Comparison of ENCODE assay signal across 8 cellular contexts in the genomic region with DNA sequence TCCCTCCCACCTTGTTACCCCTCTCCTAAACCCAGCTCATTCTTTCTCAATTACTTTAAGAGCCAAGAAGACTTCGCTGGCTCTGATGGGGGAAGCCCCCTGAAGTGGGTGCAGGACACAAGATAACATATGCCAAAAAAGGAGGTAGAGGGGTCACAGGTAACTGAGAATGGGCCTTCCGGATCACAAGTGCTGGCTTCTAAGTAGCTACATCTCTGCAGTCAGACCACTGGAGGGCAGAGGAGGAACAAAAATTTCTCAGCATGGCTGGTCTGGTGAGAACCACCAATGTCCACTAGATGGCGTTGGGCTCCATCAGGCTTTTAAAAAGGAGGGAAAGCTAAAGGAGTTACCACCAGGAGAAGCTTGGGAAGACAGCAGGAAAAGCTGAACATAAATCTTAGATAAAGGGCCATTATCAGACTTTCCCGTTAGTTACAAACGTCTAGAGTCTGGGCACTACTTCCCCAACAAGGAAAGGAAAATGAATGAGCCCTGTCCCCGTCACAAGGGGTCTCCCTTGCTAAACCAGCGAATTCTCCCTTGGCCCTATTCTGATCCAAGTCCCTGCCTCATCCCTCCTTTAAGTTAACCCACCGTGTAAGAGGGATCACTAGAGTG. TPM values are rescaled to one million over a fixed set of nuclear protein-coding genes. Genes with fewer than 3 reads are reported as not detected.
A peak's percentile ranks its signal among the peaks of the same experiment; 100 is the strongest.
DNase-seq lines count a peak whose midpoint lies in the region; TF ChIP-seq lines count a peak whose summit lies in the region.

No MANE protein-coding gene starts in this region.

- H3K4me1 ChIP-seq in BE2C (peaks cover 23% of the 10 kb centered on the region), KMS-11 (ENCODE audit: low read depth, poor library complexity, severe bottlenecking) (peaks cover 17% of the 10 kb centered on the region)

- TF ChIP-seq CTCF in BE2C (IDR thresholded peaks at IDR 0.05; ENCODE audit: low read depth, low read length) (peak; percentile 100), GM20000 (IDR thresholded peaks at IDR 0.05; ENCODE audit: extremely low read depth, missing control alignments) (peak; percentile 95), KMS-11 (conservative IDR thresholded peaks at IDR 0.05; ENCODE audit: low read depth, low read length) (peak; percentile 90), fibroblast of villous mesenchyme (IDR thresholded peaks at IDR 0.05; ENCODE audit: insufficient read depth, low read depth, low read length) (peak; percentile 100), osteocyte (IDR thresholded peaks at IDR 0.05) (peak; percentile 99), type B pancreatic cell (conservative IDR thresholded peaks at IDR 0.05) (peak; percentile 99)

- no peak overlapping the region for H3K9ac ChIP-seq in KMS-11

- H3K27me3 ChIP-seq in BE2C, result no peaks in the 10 kb centered on the region
- H3K27me3 ChIP-seq in KMS-11 (ENCODE audit: insufficient read depth, low read depth), result no peaks in the 10 kb centered on the region

- no peak overlapping the region for H3K27ac ChIP-seq in KMS-11

- H4K20me1 ChIP-seq in KMS-11 (ENCODE audit: insufficient read depth), result no peaks in the 10 kb centered on the region

- H3K27ac Mint-ChIP-seq in osteocyte (ENCODE audit: unreplicated experiment) (peak overlapping the region; percentile 50), type B pancreatic cell (peak overlapping the region; percentile 89)

- H3K4me1 Mint-ChIP-seq in osteocyte (ENCODE audit: unreplicated experiment), result peaks cover 44% of the 10 kb centered on the region
- peaks cover 41% of the 10 kb centered on the region for H3K4me1 Mint-ChIP-seq in type B pancreatic cell (ENCODE audit: unreplicated experiment)

- no peaks in the 10 kb centered on the region for H3K9me3 ChIP-seq in BE2C

- peak overlapping the region; percentile 56 for H3K4me3 Mint-ChIP-seq in osteocyte (ENCODE audit: unreplicated experiment)
- H3K4me3 Mint-ChIP-seq in type B pancreatic cell, result peak overlapping the region; percentile 87

- DNase-seq in BE2C (peak; percentile 84), GM20000 (ENCODE audit: low spot score) (peak; percentile 91), fibroblast of villous mesenchyme (ENCODE audit: low read depth) (peak; percentile 95), osteocyte (ENCODE audit: extremely low spot score, unreplicated experiment) (peak; percentile 94), type B pancreatic cell (ENCODE audit: extremely low spot score, unreplicated experiment) (no peak), AML-193 (lab: John Stamatoyannopoulos, UW) (no peak)
- peak; percentile 66 for DNase-seq in activated T-cell treated with anti-CD3 and anti-CD28 coated beads, Interleukin-2, amount 50 U/mL, for 1 hour

- H3K36me3 ChIP-seq in BE2C (peaks cover 63% of the 10 kb centered on the region), KMS-11 (ENCODE audit: insufficient read depth) (no peaks in the 10 kb centered on the region; the same call in 1 of the 2 replicates)

- no peaks in the 10 kb centered on the region for H3K27me3 Mint-ChIP-seq in osteocyte (ENCODE audit: unreplicated experiment)
- H3K27me3 Mint-ChIP-seq in type B pancreatic cell, result no peaks in the 10 kb centered on the region

- no peaks in the 10 kb centered on the region for H3K9me3 Mint-ChIP-seq in osteocyte (ENCODE audit: unreplicated experiment)
- no peaks in the 10 kb centered on the region for H3K9me3 Mint-ChIP-seq in type B pancreatic cell

- no peak overlapping the region for H2AFZ ChIP-seq in KMS-11 (ENCODE audit: low read depth)

- H3K4me3 ChIP-seq in BE2C (ENCODE audit: low read depth, low read length) (peak overlapping the region; percentile 23), KMS-11 (IDR thresholded peaks at IDR 0.05; ENCODE audit: insufficient read depth, low read depth, low read length) (no peak overlapping the region), fibroblast of villous mesenchyme (ENCODE audit: low read depth, low read length) (peak overlapping the region; percentile 8)

- H3K79me2 ChIP-seq in KMS-11 (ENCODE audit: insufficient read depth, low read depth), result peaks cover 11% of the 10 kb centered on the region

- H3K36me3 Mint-ChIP-seq in osteocyte (ENCODE audit: unreplicated experiment), result peaks cover 20% of the 10 kb centered on the region
- peaks cover 29% of the 10 kb centered on the region for H3K36me3 Mint-ChIP-seq in type B pancreatic cell

- H3K4me2 ChIP-seq in KMS-11, result no peak overlapping the region

RNA-seq across cellular contexts. Expression of gene CDH24, which starts 11.6 kb away (rescaled TPM):
- 135 TPM for polyA plus RNA-seq in BE2C (2012; ENCODE audit: insufficient read depth, insufficient read length, low read depth)
- total RNA-seq in fibroblast of villous mesenchyme (6.4 and 10.8 TPM in 2 replicates), osteocyte (13.3 and 13.7 TPM in 2 replicates), type B pancreatic cell (ENCODE audit: low replicate concordance) (7.9 and 20.4 TPM in 2 replicates)

RNA-seq across cellular contexts. Expression of gene ACIN1, which starts 26.0 kb away (rescaled TPM):
- 198 TPM for polyA plus RNA-seq in BE2C (2012; ENCODE audit: insufficient read depth, insufficient read length, low read depth)
- total RNA-seq in fibroblast of villous mesenchyme (93.1 and 106 TPM in 2 replicates), osteocyte (219 and 241 TPM in 2 replicates), type B pancreatic cell (ENCODE audit: low replicate concordance) (214 and 342 TPM in 2 replicates)

RNA-seq across cellular contexts. Expression of gene C14orf119, which starts 26.4 kb away (rescaled TPM):
- polyA plus RNA-seq in BE2C (2012; ENCODE audit: insufficient read depth, insufficient read length, low read depth), result 59.7 TPM
- total RNA-seq in fibroblast of villous mesenchyme (48.0 and 66.1 TPM in 2 replicates), osteocyte (51.8 and 61.3 TPM in 2 replicates), type B pancreatic cell (ENCODE audit: low replicate concordance) (53.0 and 67.2 TPM in 2 replicates)

RNA-seq across cellular contexts. Expression of gene PSMB11, which starts 26.9 kb away (rescaled TPM):
- polyA plus RNA-seq in BE2C (2012; ENCODE audit: insufficient read depth, insufficient read length, low read depth), result not detected
- total RNA-seq in fibroblast of villous mesenchyme, result not detected in 2 replicates
- not detected in 2 replicates for total RNA-seq in osteocyte
- total RNA-seq in type B pancreatic cell (ENCODE audit: low replicate concordance), result not detected in 2 replicates

RNA-seq across cellular contexts. Expression of gene PSMB5, which starts 34.2 kb away (rescaled TPM):
- polyA plus RNA-seq in BE2C (2012; ENCODE audit: insufficient read depth, insufficient read length, low read depth), result 636 TPM
- total RNA-seq in fibroblast of villous mesenchyme, result 178 and 196 TPM in 2 replicates
- 144 and 147 TPM in 2 replicates for total RNA-seq in osteocyte
- 153 and 177 TPM in 2 replicates for total RNA-seq in type B pancreatic cell (ENCODE audit: low replicate concordance)

Comparison
In these comparisons a context has a peak if more than half of its experiments do, and no peak if none do; other contexts are left out.
1. DNase-seq: peak in BE2C (single experiment), GM20000 (single experiment), activated T-cell treated with anti-CD3 and anti-CD28 coated beads, Interleukin-2, amount 50 U/mL, for 1 hour (single experiment), fibroblast of villous mesenchyme (single experiment) and osteocyte (single experiment); none in type B pancreatic cell (single experiment) and AML-193 (0 of 2).
2. Peak in every context shown above with its lines, with median percentiles within 50 percentile points of each other: CTCF ChIP-seq.